ENCODE assay signal across 8 cellular contexts in genomic region chr5:76104027-76104426, GRCh38. TPM values are rescaled to one million over a fixed set of nuclear protein-coding genes. Genes with fewer than 3 reads are reported as not detected.
DNase-seq lines count a peak whose midpoint lies in the region; ATAC-seq lines count a peak whose summit lies in the region.

No MANE protein-coding gene starts in this region.

- no peak for ATAC-seq in GM19351 (IDR thresholded peaks at IDR 0.05; ENCODE audit: unreplicated experiment)
- ATAC-seq in HG03175 (IDR thresholded peaks at IDR 0.05; ENCODE audit: unreplicated experiment), result no peak

- H3K27ac Mint-ChIP-seq in activated CD4-positive, alpha-beta memory T cell treated with anti-CD3 and anti-CD28 coated beads, Interleukin-2, amount 10 ng/mL, durations not matched to agents 7 days and 5 days, result no peak overlapping the region

- H3K9me3 Mint-ChIP-seq in activated CD4-positive, alpha-beta memory T cell treated with anti-CD3 and anti-CD28 coated beads, Interleukin-2, amount 10 ng/mL, durations not matched to agents 7 days and 5 days, result no peaks in the 10 kb centered on the region

- no peak overlapping the region for H3K4me3 Mint-ChIP-seq in activated CD4-positive, alpha-beta memory T cell treated with anti-CD3 and anti-CD28 coated beads, Interleukin-2, amount 10 ng/mL, durations not matched to agents 7 days and 5 days

- DNase-seq in AG20443 (ENCODE audit: low spot score) (peak; percentile 21), HT-29 (ENCODE audit: low spot score) (peak; percentile 60), iris pigment epithelial cell (ENCODE audit: low read depth) (peak; percentile 21), DMS114 treated with DMSO at 0.1 percent for 48 hours (lab: John Stamatoyannopoulos, UW; ENCODE audit: unreplicated experiment) (no peak), cerebellar nuclear complex (lab: John Stamatoyannopoulos, UW) (no peak)
- peak; percentile 51 for DNase-seq in activated CD4-positive, alpha-beta memory T cell treated with anti-CD3 and anti-CD28 coated beads, Interleukin-2, amount 10 ng/mL, durations not matched to agents 7 days and 5 days

- H3K36me3 Mint-ChIP-seq in activated CD4-positive, alpha-beta memory T cell treated with anti-CD3 and anti-CD28 coated beads, Interleukin-2, amount 10 ng/mL, durations not matched to agents 7 days and 5 days (ENCODE audit: low read depth), result no peaks in the 10 kb centered on the region

- CTCF ChIA-PET in activated CD4-positive, alpha-beta memory T cell treated with anti-CD3 and anti-CD28 coated beads, Interleukin-2, amount 10 ng/mL, durations not matched to agents 7 days and 5 days (lab: Charles Lee), result interaction anchor here (1.2 to 2.1 kb wide), 2 partner anchors 71 to 153 kb away, joined by 3 to 8 read pairs; no protein-coding TSS in a partner anchor

- H3K4me1 Mint-ChIP-seq in activated CD4-positive, alpha-beta memory T cell treated with anti-CD3 and anti-CD28 coated beads, Interleukin-2, amount 10 ng/mL, durations not matched to agents 7 days and 5 days, result peaks cover 15% of the 10 kb centered on the region

- H3K27me3 Mint-ChIP-seq in activated CD4-positive, alpha-beta memory T cell treated with anti-CD3 and anti-CD28 coated beads, Interleukin-2, amount 10 ng/mL, durations not matched to agents 7 days and 5 days, result peaks cover 44% of the 10 kb centered on the region

- POLR2A ChIA-PET in activated CD4-positive, alpha-beta memory T cell treated with anti-CD3 and anti-CD28 coated beads, Interleukin-2, amount 10 ng/mL, durations not matched to agents 7 days and 5 days (lab: Charles Lee), result no interaction called here

RNA-seq across cellular contexts. Expression of gene SV2C, which starts 20.8 kb away (rescaled TPM):
- total RNA-seq in HT-29 (2014; rRNA removed; shearing (Covaris generic)), result 0.05 TPM in 1 of 2 replicates, not detected in the other
- total RNA-seq in activated CD4-positive, alpha-beta memory T cell treated with anti-CD3 and anti-CD28 coated beads, Interleukin-2, amount 10 ng/mL, durations not matched to agents 7 days and 5 days, result under 1 TPM; 0.28 to 0.33 TPM

Comparison
In these comparisons a context has a peak if more than half of its experiments do, and no peak if none do; other contexts are left out.
1. DNase-seq: peak in AG20443 (single experiment), HT-29 (single experiment), activated CD4-positive, alpha-beta memory T cell treated with anti-CD3 and anti-CD28 coated beads, Interleukin-2, amount 10 ng/mL, durations not matched to agents 7 days and 5 days (single experiment) and iris pigment epithelial cell (single experiment); none in DMS114 treated with DMSO at 0.1 percent for 48 hours (single experiment) and cerebellar nuclear complex (0 of 2).